30 cellular contexts compared by ENCODE assay signal in the genomic region with DNA sequence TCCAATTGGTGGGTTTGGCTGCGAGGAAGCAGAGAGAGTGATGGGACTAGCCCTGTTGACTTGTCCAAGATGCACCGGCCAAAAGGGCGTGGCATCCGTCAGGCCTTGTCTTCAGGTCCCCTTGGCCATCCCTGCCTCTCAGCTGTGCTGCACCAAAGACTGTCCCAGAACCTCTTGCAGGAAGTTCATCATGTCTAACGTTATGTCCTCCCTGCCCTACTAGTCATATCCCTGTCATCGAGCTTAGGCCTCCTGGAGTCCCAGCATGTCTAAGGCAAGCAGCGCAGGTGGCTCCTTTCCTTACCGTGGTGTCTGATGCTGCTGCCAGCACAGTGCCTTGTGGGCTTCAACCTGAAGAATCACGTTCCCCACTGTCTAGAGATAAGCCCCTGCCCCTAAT.
"Had no signal": no experiment of that assay in that cellular context is flagged by ENCODE, and none has a peak within 500 bp of the region (broad histone marks: within the 10 kb centered on the region; RNA-seq: fewer than 3 reads in every experiment).

No MANE protein-coding gene starts in this region.

- H3K27me3 Mint-ChIP-seq: naive B cell; stimulated activated naive B cell treated with anti-CD40 and anti-IgM and Interleukin-4, amounts not matched to agents 10 μg/mL and 1 μg/mL and 100 μg/mL, for 72 hours had no signal

- H3K36me3 ChIP-seq: lower lobe of right lung, prostate gland, thyroid gland had no signal

- H3K27ac Mint-ChIP-seq: immature natural killer cell; mesothelial cell of epicardium; natural killer cell; nephron progenitor cell; stimulated activated naive B cell treated with anti-CD40 and anti-IgM and Interleukin-4, amounts not matched to agents 10 μg/mL and 1 μg/mL and 100 μg/mL, for 72 hours had no signal

- H3K4me3 Mint-ChIP-seq: immature natural killer cell; mesothelial cell of epicardium; natural killer cell; nephron progenitor cell; stimulated activated naive B cell treated with anti-CD40 and anti-IgM and Interleukin-4, amounts not matched to agents 10 μg/mL and 1 μg/mL and 100 μg/mL, for 72 hours had no signal

- H3K36me3 Mint-ChIP-seq: natural killer cell had no signal

- H3K27ac ChIP-seq: left lung, lower lobe of right lung, pancreas, prostate gland, stomach, testis, thyroid gland, transverse colon, upper lobe of left lung, vagina had no signal

- DNase-seq: hypothalamus; immature natural killer cell; kidney; left colon; lower lobe of right lung; mesendoderm; naive B cell; natural killer cell; nephron progenitor cell; nucleus accumbens; pancreas; retina; right cardiac atrium; stimulated activated CD4-positive, alpha-beta T cell treated with anti-CD3 and anti-CD28 coated beads, Interleukin-12 subunit alpha, Interleukin-12 subunit beta, amount 100 ng/mL, for 4 hours; stimulated activated CD4-positive, alpha-beta T cell treated with anti-CD3 and anti-CD28 coated beads, Interleukin-15, amount 100 ng/mL, for 24 hours; stimulated activated CD4-positive, alpha-beta T cell treated with anti-CD3 and anti-CD28 coated beads, Interleukin-2, amount 100 ng/mL, for 24 hours; stimulated activated CD4-positive, alpha-beta T cell treated with anti-CD3 and anti-CD28 coated beads, Interleukin-4, amount 100 ng/mL, for 1 hour; stimulated activated naive B cell treated with anti-CD40 and anti-IgM and Interleukin-4, amounts not matched to agents 10 μg/mL and 1 μg/mL and 100 μg/mL, for 72 hours; stimulated activated naive CD8-positive, alpha-beta T cell treated with anti-CD3 and anti-CD28 coated beads, Interleukin-15, Interleukin-2, amounts not matched to agents 100 U/mL and 50 U/mL, for 24 hours; stomach; testis; thyroid gland; transverse colon; upper lobe of left lung had no signal

- H3K9me3 Mint-ChIP-seq: immature natural killer cell, mesothelial cell of epicardium, natural killer cell had no signal

- H3K4me3 ChIP-seq: left lung, lower lobe of right lung, pancreas, prostate gland, skin epidermis, stomach, testis, thyroid gland, transverse colon, upper lobe of left lung, vagina had no signal

- H3K9me3 ChIP-seq: left lung, lower lobe of right lung, pancreas, prostate gland, stomach, testis, thyroid gland, transverse colon, upper lobe of left lung, vagina had no signal

- H3K4me1 ChIP-seq: testis had no signal

- ATAC-seq: left colon; left lung; lower lobe of right lung; natural killer cell; pancreas; right cardiac atrium; sciatic nerve; stimulated activated naive B cell treated with anti-CD40 and anti-IgM and Interleukin-4, amounts not matched to agents 10 μg/mL and 1 μg/mL and 100 μg/mL, for 72 hours; stimulated activated naive CD8-positive, alpha-beta T cell treated with anti-CD3 and anti-CD28 coated beads, Interleukin-15, Interleukin-2, amounts not matched to agents 100 U/mL and 50 U/mL, for 24 hours had no signal

- H3K27me3 ChIP-seq: left lung, pancreas, stomach, testis, thyroid gland, transverse colon, upper lobe of left lung, vagina had no signal
